In genomic region chr22:49827307-49827852, GRCh38 we compare ENCODE assay signal across 8 cellular contexts. TPM values are rescaled to one million over a fixed set of nuclear protein-coding genes. Genes with fewer than 3 reads are reported as not detected.
DNase-seq lines count a peak whose midpoint lies in the region; ATAC-seq and TF ChIP-seq lines count a peak whose summit lies in the region.

No MANE protein-coding gene starts in this region.

- H3K27ac Mint-ChIP-seq in naive thymus-derived CD4-positive, alpha-beta T cell = peak overlapping the region in 1 of 9 donors; percentile 92

- H3K79me2 ChIP-seq in MM.1S (ENCODE audit: low read length) = peaks cover 46% of the 10 kb centered on the region

- intact Hi-C loops in colonic mucosa (cut with DNase I) = loop anchor here (2.0 kb wide), 1 partner anchor 25 kb away; the partner anchor contains the start of gene ZBED4
- intact Hi-C loops in naive thymus-derived CD4-positive, alpha-beta T cell (cut with micrococcal nuclease) = loop anchor here (1.0 to 2.0 kb wide), 5 partner anchors 19 to 133 kb away; partner anchors contain the start of genes ALG12 (in 1 of the 2), CRELD2 (in 1 of the 2), PIM3 (in 1 of the 2) and ZBED4 (in 1 of the 2)

- peaks cover 7% of the 10 kb centered on the region; the same call in 1 of the 2 replicates for H3K4me1 ChIP-seq in MM.1S (ENCODE audit: low read length)
- H3K4me1 ChIP-seq in colonic mucosa = peaks cover 12% of the 10 kb centered on the region
- H3K4me1 ChIP-seq in naive thymus-derived CD4-positive, alpha-beta T cell (ENCODE audit: control insufficient read depth in 2 of 2, insufficient read depth in 2 of 2, low read length in 2 of 2) = peaks cover 28 to 36% of the 10 kb centered on the region in 2 donors

- H3K27me3 ChIP-seq in MM.1S (replicated peaks; ENCODE audit: insufficient read depth, low read length) (no peaks in the 10 kb centered on the region), colonic mucosa (no peaks in the 10 kb centered on the region)
- no peaks in the 10 kb centered on the region for H3K27me3 ChIP-seq in naive thymus-derived CD4-positive, alpha-beta T cell (ENCODE audit: control insufficient read depth in 2 of 2, insufficient read depth in 2 of 2, low read length in 2 of 2)

- peaks cover 40% of the 10 kb centered on the region for H4K20me1 ChIP-seq in MM.1S (ENCODE audit: insufficient read depth, low read length)

- H3K9me3 Mint-ChIP-seq in naive thymus-derived CD4-positive, alpha-beta T cell = peaks cover 0 to 5% (median 0%) of the 10 kb centered on the region in 11 donors

- H3F3A ChIP-seq in MM.1S (ENCODE audit: insufficient read depth, low read length) = no peaks in the 10 kb centered on the region

- H3K9me2 ChIP-seq in MM.1S (replicated peaks; ENCODE audit: insufficient read depth, low read length) = no peaks in the 10 kb centered on the region

- H2AFZ ChIP-seq in MM.1S (ENCODE audit: low read length) = no peak overlapping the region

- H3K9ac ChIP-seq in MM.1S (ENCODE audit: low read length) (peak overlapping the region; percentile 91; the same call in 1 of the 2 replicates), colonic mucosa (ENCODE audit: low read depth in 2 of 2, low read length in 2 of 2) (peak overlapping the region in 1 of 2 donors; percentile 89)

- H3K36me3 Mint-ChIP-seq in naive thymus-derived CD4-positive, alpha-beta T cell = peaks cover 7 to 25% (median 11%) of the 10 kb centered on the region in 5 donors

- TF ChIP-seq CTCF in MM.1S (IDR thresholded peaks at IDR 0.05; ENCODE audit: low read length) (no peak), colonic mucosa (IDR thresholded peaks at IDR 0.05) (no peak)

- peak; percentile 47 for ATAC-seq in naive thymus-derived CD4-positive, alpha-beta T cell
- no peak for ATAC-seq in GM19023 (IDR thresholded peaks at IDR 0.05; ENCODE audit: unreplicated experiment)

- CTCF ChIA-PET in naive thymus-derived CD4-positive, alpha-beta T cell (lab: Charles Lee) = no interaction called here

- H3K27ac ChIP-seq in MM.1S (ENCODE audit: low read length) (no peak overlapping the region), colonic mucosa (peak overlapping the region; percentile 61)
- H3K27ac ChIP-seq in naive thymus-derived CD4-positive, alpha-beta T cell (ENCODE audit: low read depth, low read length) = peak overlapping the region; percentile 79

- H3K9me3 ChIP-seq in MM.1S (replicated peaks; ENCODE audit: insufficient read depth, low read length) (no peaks in the 10 kb centered on the region), colonic mucosa (no peaks in the 10 kb centered on the region)
- H3K9me3 ChIP-seq in naive thymus-derived CD4-positive, alpha-beta T cell (ENCODE audit: control insufficient read depth in 2 of 3, low read length in 3 of 3) = no peaks in the 10 kb centered on the region

- H3K4me3 ChIP-seq in GM08714 (ENCODE audit: low read length) (peak overlapping the region; percentile 79), MM.1S (ENCODE audit: low read length) (peak overlapping the region; percentile 97; the same call in 1 of the 2 replicates), colonic mucosa (peak overlapping the region; percentile 85)
- H3K4me3 ChIP-seq in naive thymus-derived CD4-positive, alpha-beta T cell (ENCODE audit: low read length) = peak overlapping the region; percentile 75

- POLR2A ChIA-PET in naive thymus-derived CD4-positive, alpha-beta T cell (lab: Charles Lee) = interaction anchor here (0.8 to 4.5 kb wide), 8 partner anchors 10 to 39 kb away, joined by 3 to 22 read pairs (median 4); no protein-coding TSS in a partner anchor

- H3K4me1 Mint-ChIP-seq in naive thymus-derived CD4-positive, alpha-beta T cell = peaks cover 33 to 64% (median 50%) of the 10 kb centered on the region in 7 donors

- H3K27me3 Mint-ChIP-seq in naive thymus-derived CD4-positive, alpha-beta T cell = peaks cover 0 to 9% (median 0%) of the 10 kb centered on the region in 5 donors

- H3K36me3 ChIP-seq in MM.1S (replicated peaks; ENCODE audit: insufficient read depth, low read length) (peaks cover 5% of the 10 kb centered on the region), colonic mucosa (peaks cover 8% of the 10 kb centered on the region)
- peaks cover 14 to 26% (median 16%) of the 10 kb centered on the region in 3 experiments for H3K36me3 ChIP-seq in naive thymus-derived CD4-positive, alpha-beta T cell (ENCODE audit: control insufficient read depth in 2 of 3, insufficient read depth in 3 of 3, low read length in 3 of 3)

- no peak overlapping the region for H3K4me2 ChIP-seq in MM.1S (ENCODE audit: low read depth, low read length)

- peak overlapping the region in 5 of 10 donors; percentile 38 to 93 (median 62) for H3K4me3 Mint-ChIP-seq in naive thymus-derived CD4-positive, alpha-beta T cell

- DNase-seq in MM.1S (peak; percentile 11), colonic mucosa (no peak), superior temporal gyrus (ENCODE audit: extremely low spot score) (no peak), cortex of kidney (lab: John Stamatoyannopoulos, UW) (no peak)
- DNase-seq in naive thymus-derived CD4-positive, alpha-beta T cell = peak in 2 of 9 donors; percentile 19 to 35
- DNase-seq in stimulated activated naive CD4-positive, alpha-beta T cell (lab: John Stamatoyannopoulos, UW) = no peak

RNA-seq across cellular contexts. Expression of gene BRD1, which starts 0.3 kb away (rescaled TPM):
- total RNA-seq in colonic mucosa = 10 to 100 TPM; 32.7 to 37.7 TPM
- 100 to 1,000 TPM in 2 of 5 experiments, 10 to 100 TPM in 3; 50.0 to 130 (median 87.7) TPM for total RNA-seq in naive thymus-derived CD4-positive, alpha-beta T cell
- polyA plus RNA-seq in naive thymus-derived CD4-positive, alpha-beta T cell = 1 to 10 TPM; 2.8 to 3.4 TPM

RNA-seq across cellular contexts. Expression of gene ZBED4, which starts 26.3 kb away (rescaled TPM):
- 10 to 100 TPM; 16.2 to 19.9 TPM for total RNA-seq in colonic mucosa
- 10 to 100 TPM; 13.6 to 20.1 (median 17.1) TPM for total RNA-seq in naive thymus-derived CD4-positive, alpha-beta T cell
- 10 to 100 TPM in 1 of 2 donors, 1 to 10 TPM in 1; 6.0 to 10.6 TPM for polyA plus RNA-seq in naive thymus-derived CD4-positive, alpha-beta T cell
